In the genomic region with DNA sequence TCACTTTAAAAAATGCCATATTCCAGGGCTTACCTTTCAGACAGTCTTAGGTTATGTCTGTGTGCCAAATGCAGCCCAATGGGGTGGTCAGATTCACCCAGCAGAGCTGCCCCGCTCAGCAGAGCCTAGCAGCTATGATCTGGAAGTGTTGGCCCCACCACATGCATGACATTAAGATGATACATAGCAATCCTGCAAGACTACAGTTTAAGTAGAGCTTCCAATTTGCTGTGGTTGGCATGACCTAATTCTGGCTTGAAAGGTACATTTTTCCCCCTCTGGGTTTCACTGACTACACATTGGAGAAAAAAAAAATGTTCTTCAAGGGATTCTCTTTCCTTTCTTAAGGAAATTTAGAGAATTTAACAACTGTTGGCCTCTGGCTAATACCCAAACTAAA, we compare ENCODE assay signal across 1 cellular context.
TF ChIP-seq lines count a peak whose summit lies in the region.

No MANE protein-coding gene starts in this region.

TF ChIP-seq in H1, 55 proteins besides CTCF, POLR2A, EP300 and RAD21:
- TF ChIP-seq ASH2L (IDR thresholded peaks at IDR 0.05; ENCODE audit: low read length) (no peak), SIX5 (IDR thresholded peaks at IDR 0.05; ENCODE audit: low read depth, low read length) (no peak), CTBP2 (IDR thresholded peaks at IDR 0.05; ENCODE audit: borderline replicate concordance, insufficient read depth, insufficient read length, low read length) (no peak), KDM4A (IDR thresholded peaks at IDR 0.05; ENCODE audit: low read depth, low read length, severe bottlenecking) (no peak), RNF2 (IDR thresholded peaks at IDR 0.05; ENCODE audit: borderline replicate concordance, low read depth, low read length, missing control alignments, poor library complexity, severe bottlenecking) (no peak)
- TF ChIP-seq, protein P1, sequence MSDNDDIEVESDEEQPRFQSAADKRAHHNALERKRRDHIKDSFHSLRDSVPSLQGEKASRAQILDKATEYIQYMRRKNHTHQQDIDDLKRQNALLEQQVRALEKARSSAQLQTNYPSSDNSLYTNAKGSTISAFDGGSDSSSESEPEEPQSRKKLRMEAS (IDR thresholded peaks at IDR 0.05), result no peak
TF ChIP-seq in H1: peak in this region for 0.
